Comparison of ENCODE assay signal across 1 cellular context in the genomic region with DNA sequence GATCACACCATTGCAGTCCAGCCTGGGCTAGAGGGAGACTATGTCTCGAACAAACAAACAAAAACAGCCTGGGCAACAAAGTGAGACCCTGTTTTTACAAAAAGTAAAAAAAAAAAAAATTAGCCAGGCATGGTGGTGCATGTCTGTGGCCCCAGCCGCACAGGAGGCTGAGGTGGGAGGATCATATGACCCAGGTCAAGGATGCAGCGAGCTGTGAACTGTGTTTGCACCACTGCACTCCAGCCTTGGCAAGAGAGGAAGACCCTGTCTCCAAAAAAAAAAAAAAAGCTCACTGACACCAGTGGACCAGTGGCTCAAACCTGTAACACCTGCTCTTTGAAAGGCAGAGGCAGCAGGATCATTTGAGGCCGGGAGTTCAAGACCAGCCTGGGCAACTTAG.
TF ChIP-seq lines count a peak whose summit lies in the region.

No MANE protein-coding gene starts in this region.

TF ChIP-seq in neural cell, 6 proteins besides CTCF, POLR2A, EP300 and RAD21:
- TF ChIP-seq, protein P1, sequence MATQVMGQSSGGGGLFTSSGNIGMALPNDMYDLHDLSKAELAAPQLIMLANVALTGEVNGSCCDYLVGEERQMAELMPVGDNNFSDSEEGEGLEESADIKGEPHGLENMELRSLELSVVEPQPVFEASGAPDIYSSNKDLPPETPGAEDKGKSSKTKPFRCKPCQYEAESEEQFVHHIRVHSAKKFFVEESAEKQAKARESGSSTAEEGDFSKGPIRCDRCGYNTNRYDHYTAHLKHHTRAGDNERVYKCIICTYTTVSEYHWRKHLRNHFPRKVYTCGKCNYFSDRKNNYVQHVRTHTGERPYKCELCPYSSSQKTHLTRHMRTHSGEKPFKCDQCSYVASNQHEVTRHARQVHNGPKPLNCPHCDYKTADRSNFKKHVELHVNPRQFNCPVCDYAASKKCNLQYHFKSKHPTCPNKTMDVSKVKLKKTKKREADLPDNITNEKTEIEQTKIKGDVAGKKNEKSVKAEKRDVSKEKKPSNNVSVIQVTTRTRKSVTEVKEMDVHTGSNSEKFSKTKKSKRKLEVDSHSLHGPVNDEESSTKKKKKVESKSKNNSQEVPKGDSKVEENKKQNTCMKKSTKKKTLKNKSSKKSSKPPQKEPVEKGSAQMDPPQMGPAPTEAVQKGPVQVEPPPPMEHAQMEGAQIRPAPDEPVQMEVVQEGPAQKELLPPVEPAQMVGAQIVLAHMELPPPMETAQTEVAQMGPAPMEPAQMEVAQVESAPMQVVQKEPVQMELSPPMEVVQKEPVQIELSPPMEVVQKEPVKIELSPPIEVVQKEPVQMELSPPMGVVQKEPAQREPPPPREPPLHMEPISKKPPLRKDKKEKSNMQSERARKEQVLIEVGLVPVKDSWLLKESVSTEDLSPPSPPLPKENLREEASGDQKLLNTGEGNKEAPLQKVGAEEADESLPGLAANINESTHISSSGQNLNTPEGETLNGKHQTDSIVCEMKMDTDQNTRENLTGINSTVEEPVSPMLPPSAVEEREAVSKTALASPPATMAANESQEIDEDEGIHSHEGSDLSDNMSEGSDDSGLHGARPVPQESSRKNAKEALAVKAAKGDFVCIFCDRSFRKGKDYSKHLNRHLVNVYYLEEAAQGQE (IDR thresholded peaks at IDR 0.05; ENCODE audit: borderline replicate concordance) = no peak
- TF ChIP-seq EZH2 (IDR thresholded peaks at IDR 0.05; ENCODE audit: borderline replicate concordance, insufficient read depth, low read length, poor library complexity, severe bottlenecking) (no peak), TAF1 (IDR thresholded peaks at IDR 0.05; ENCODE audit: low read depth) (no peak), SMC3 (conservative IDR thresholded peaks at IDR 0.05; ENCODE audit: poor library complexity) (no peak), POLR2AphosphoS5 (IDR thresholded peaks at IDR 0.05) (no peak)
